In the genomic region with DNA sequence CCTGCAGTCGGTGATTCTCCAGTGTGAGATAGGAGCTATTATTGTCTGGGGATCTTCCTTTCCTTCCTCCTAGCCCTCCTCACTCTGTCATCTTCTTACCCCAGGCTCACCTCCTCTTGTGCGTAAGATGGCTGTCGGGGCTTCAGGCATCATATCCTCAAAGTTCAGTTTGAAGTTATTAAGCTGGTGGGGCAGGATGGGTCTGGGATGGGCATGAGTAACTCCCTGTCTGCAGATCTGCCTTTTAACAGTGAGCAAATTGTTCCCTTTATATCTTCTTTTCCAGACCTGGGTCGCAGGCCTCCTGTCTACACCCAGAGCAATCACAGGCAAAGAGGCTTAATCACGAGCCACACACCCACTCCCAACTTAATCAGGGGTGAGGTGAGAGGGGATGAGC, we compare ENCODE assay signal across 10 cellular contexts. TPM values are rescaled to one million over a fixed set of nuclear protein-coding genes. Genes with fewer than 3 reads are reported as not detected.
DNase-seq lines count a peak whose midpoint lies in the region; ATAC-seq and TF ChIP-seq lines count a peak whose summit lies in the region.
"Had no signal": no experiment of that assay in that cellular context is flagged by ENCODE, and none has a peak within 500 bp of the region (broad histone marks: within the 10 kb centered on the region; RNA-seq: fewer than 3 reads in every experiment).

No MANE protein-coding gene starts in this region.

- H3K4me3 ChIP-seq in heart left ventricle = peak overlapping the region in 9 of 12 donors; percentile 31 to 83 (median 64)
- H3K4me3 ChIP-seq in upper lobe of left lung = peak overlapping the region in 3 of 4 donors; percentile 56 to 62 (median 62)

- H3K27ac Mint-ChIP-seq in activated T-helper 2 cell treated with anti-CD3 and anti-CD28 coated beads, Interferon-gamma antibody, Interleukin-2, Interleukin-4, amounts not matched to agents 10 μg/mL and 5 μg/mL and 100 μg/mL, durations not matched to agents 14 hours and 24 hours and 36 hours = peak overlapping the region; percentile 96

- H3K27ac ChIP-seq in heart left ventricle (peak overlapping the region in 4 of 12 donors; percentile 54 to 81 (median 68)), upper lobe of left lung (peak overlapping the region in 3 of 4 donors; percentile 84 to 87 (median 86))

- 48 to 59% (median 55%) methylated on average over 5 of the region's 5 CpGs for WGBS in heart left ventricle, 4 donors
- 56 to 67% methylated on average over 5 of the region's 5 CpGs for WGBS in upper lobe of left lung, 2 donors

- no peaks in the 10 kb centered on the region for H3K36me3 ChIP-seq in heart left ventricle
- H3K36me3 ChIP-seq in upper lobe of left lung = no peaks in the 10 kb centered on the region

- H3K9me3 ChIP-seq in heart left ventricle (peaks cover 0 to 8% (median 0%) of the 10 kb centered on the region in 12 donors), upper lobe of left lung (no peaks in the 10 kb centered on the region)

- no peak for TF ChIP-seq EP300 in upper lobe of left lung (IDR thresholded peaks at IDR 0.05)

- no peaks in the 10 kb centered on the region for H3K9me3 Mint-ChIP-seq in activated T-helper 2 cell treated with anti-CD3 and anti-CD28 coated beads, Interferon-gamma antibody, Interleukin-2, Interleukin-4, amounts not matched to agents 10 μg/mL and 5 μg/mL and 100 μg/mL, durations not matched to agents 14 hours and 24 hours and 36 hours

- intact Hi-C loops in heart left ventricle (cut with DNase I) = loop anchor here in 1 of 10 donors (10.0 kb wide), 1 partner anchor 327 kb away; the partner anchor contains the start of gene MAMLD1
- intact Hi-C loops in left ventricle myocardium superior (cut with micrococcal nuclease) = no loop called here
- intact Hi-C loops in activated T-helper 2 cell treated with anti-CD3 and anti-CD28 coated beads, Interferon-gamma antibody, Interleukin-2, Interleukin-4, amounts not matched to agents 10 μg/mL and 5 μg/mL and 100 μg/mL, durations not matched to agents 14 hours and 24 hours and 36 hours (cut with micrococcal nuclease) = loop anchor here (5.0 to 10.0 kb wide), 3 partner anchors 330 to 1147 kb away; partner anchors contain the start of genes EOLA1, EOLA2, HSFX3 and MAMLD1

- H3K4me3 Mint-ChIP-seq in activated T-helper 2 cell treated with anti-CD3 and anti-CD28 coated beads, Interferon-gamma antibody, Interleukin-2, Interleukin-4, amounts not matched to agents 10 μg/mL and 5 μg/mL and 100 μg/mL, durations not matched to agents 14 hours and 24 hours and 36 hours (ENCODE audit: low read depth) = peak overlapping the region; percentile 87

- H3K27me3 ChIP-seq in heart left ventricle (no peaks in the 10 kb centered on the region), upper lobe of left lung (no peaks in the 10 kb centered on the region)

- H3K4me1 Mint-ChIP-seq in activated T-helper 2 cell treated with anti-CD3 and anti-CD28 coated beads, Interferon-gamma antibody, Interleukin-2, Interleukin-4, amounts not matched to agents 10 μg/mL and 5 μg/mL and 100 μg/mL, durations not matched to agents 14 hours and 24 hours and 36 hours (ENCODE audit: low read depth) = peaks cover 50% of the 10 kb centered on the region

- H3K27me3 Mint-ChIP-seq in activated T-helper 2 cell treated with anti-CD3 and anti-CD28 coated beads, Interferon-gamma antibody, Interleukin-2, Interleukin-4, amounts not matched to agents 10 μg/mL and 5 μg/mL and 100 μg/mL, durations not matched to agents 14 hours and 24 hours and 36 hours (ENCODE audit: low read depth) = no peaks in the 10 kb centered on the region

- peaks cover 20% of the 10 kb centered on the region for H3K36me3 Mint-ChIP-seq in activated T-helper 2 cell treated with anti-CD3 and anti-CD28 coated beads, Interferon-gamma antibody, Interleukin-2, Interleukin-4, amounts not matched to agents 10 μg/mL and 5 μg/mL and 100 μg/mL, durations not matched to agents 14 hours and 24 hours and 36 hours (ENCODE audit: low read depth)

- ATAC-seq in heart left ventricle = no peak
- no peak for ATAC-seq in left ventricle myocardium superior
- ATAC-seq in upper lobe of left lung (ENCODE audit: low FRiP score in 2 of 2) = no peak
- no peak for ATAC-seq in GM21825 (IDR thresholded peaks at IDR 0.05; ENCODE audit: unreplicated experiment)

- DNase-seq in heart left ventricle = no peak
- no peak for DNase-seq in left ventricle myocardium superior
- no peak for DNase-seq in activated T-helper 2 cell treated with anti-CD3 and anti-CD28 coated beads, Interferon-gamma antibody, Interleukin-2, Interleukin-4, amounts not matched to agents 10 μg/mL and 5 μg/mL and 100 μg/mL, durations not matched to agents 14 hours and 24 hours and 36 hours (ENCODE audit: low spot score)
- DNase-seq in kidney glomerular epithelial cell (lab: John Stamatoyannopoulos, UW) = peak; percentile 15
- no peak for DNase-seq in upper lobe of left lung
- DNase-seq in NCI-H1105 treated with DMSO at 0.1 percent for 48 hours (lab: John Stamatoyannopoulos, UW) = no peak
- no peak for DNase-seq in NCI-H1694 treated with DMSO at 0.1 percent for 48 hours (lab: John Stamatoyannopoulos, UW)
- DNase-seq: amniotic stem cell, Kasumi-1 had no signal

- TF ChIP-seq CTCF in heart left ventricle (IDR thresholded peaks at IDR 0.05) (no peak), upper lobe of left lung (IDR thresholded peaks at IDR 0.05) (no peak)

- H3K4me1 ChIP-seq in heart left ventricle = peaks cover 0 to 24% (median 0%) of the 10 kb centered on the region in 12 donors
- peaks cover 0 to 10% (median 3%) of the 10 kb centered on the region in 4 donors for H3K4me1 ChIP-seq in upper lobe of left lung

- no peak for TF ChIP-seq POLR2A in heart left ventricle (IDR thresholded peaks at IDR 0.05)
- TF ChIP-seq POLR2A in upper lobe of left lung (IDR thresholded peaks at IDR 0.05) = no peak

RNA-seq across cellular contexts. Expression of gene MTMR1, which starts 0.9 kb away (rescaled TPM):
- total RNA-seq in heart left ventricle (10 to 100 TPM; 12.8 to 59.7 (median 21.0) TPM), left ventricle myocardium superior (20.7 TPM), upper lobe of left lung (10 to 100 TPM; 10.9 to 24.6 (median 20.8) TPM)
- 10 to 100 TPM in 1 of 2 donors, 1 to 10 TPM in 1; 5.1 to 23.3 TPM for polyA plus RNA-seq in heart left ventricle
- total RNA-seq in activated T-helper 2 cell treated with anti-CD3 and anti-CD28 coated beads, Interferon-gamma antibody, Interleukin-2, Interleukin-4, amounts not matched to agents 10 μg/mL and 5 μg/mL and 100 μg/mL, durations not matched to agents 14 hours and 24 hours and 36 hours = 31.4 and 32.5 TPM in 2 replicates
